Comparison of ENCODE assay signal across 9 cellular contexts in the genomic region with DNA sequence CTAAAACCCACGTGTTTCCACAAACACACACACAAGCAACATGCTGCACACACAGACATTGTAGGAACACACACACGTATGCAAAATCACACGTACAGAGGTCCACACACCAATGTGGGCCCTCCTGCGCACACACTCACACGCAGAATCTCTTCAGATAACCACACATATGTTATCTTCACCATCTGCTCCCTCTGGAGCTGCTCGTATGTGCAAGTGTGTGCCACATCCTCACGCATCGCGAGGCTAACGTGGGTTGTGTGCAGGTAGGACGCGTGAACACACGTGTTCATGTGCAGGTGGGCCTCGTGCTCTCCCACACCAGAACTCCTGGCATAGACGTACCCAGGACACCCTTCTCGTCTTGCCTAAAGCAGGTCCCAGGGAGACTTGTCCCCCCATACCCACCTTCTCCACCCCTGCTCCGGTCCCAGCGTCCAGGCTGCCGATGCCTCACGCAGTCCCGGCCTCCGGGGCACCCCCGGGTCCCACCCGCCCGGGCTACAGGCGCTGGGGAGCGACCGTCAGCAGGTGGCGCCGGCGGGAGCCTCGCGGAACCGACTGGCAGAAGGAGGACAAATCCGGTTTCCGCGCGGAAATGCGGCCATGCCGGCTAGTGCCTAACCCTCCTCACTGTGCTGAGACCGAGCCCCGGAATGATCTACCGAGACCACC. TPM values are rescaled to one million over a fixed set of nuclear protein-coding genes. Genes with fewer than 3 reads are reported as not detected.
A peak's percentile ranks its signal among the peaks of the same experiment; 100 is the strongest.
DNase-seq lines count a peak whose midpoint lies in the region; ATAC-seq and TF ChIP-seq lines count a peak whose summit lies in the region.
"Had no signal": no experiment of that assay in that cellular context is flagged by ENCODE, and none has a peak within 500 bp of the region (broad histone marks: within the 10 kb centered on the region; RNA-seq: fewer than 3 reads in every experiment).

No MANE protein-coding gene starts in this region.

- intact Hi-C loops in transverse colon (cut with DNase I; ENCODE audit: low total_unique reads): no loop called here
- intact Hi-C loops in MCF 10A (cut with micrococcal nuclease): loop anchor here (5.0 kb wide), 1 partner anchor 40 kb away; no protein-coding TSS in a partner anchor

- 41 to 78% methylated on average over 5 to 41 of the region's 43 CpGs for WGBS in transverse colon (ENCODE audit: low coverage in 1 of 2), 2 donors

- H3K4me1 ChIP-seq in transverse colon: peaks cover 0 to 7% (median 2%) of the 10 kb centered on the region in 4 donors

- peaks cover 21% of the 10 kb centered on the region for H3K27me3 Mint-ChIP-seq in osteocyte (ENCODE audit: unreplicated experiment)
- peaks cover 12% of the 10 kb centered on the region for H3K27me3 Mint-ChIP-seq in MCF 10A (ENCODE audit: insufficient read depth, unreplicated experiment)

- in situ Hi-C loops in transverse colon (cut with MboI; ENCODE audit: low pct_ligation_motif_present in 1 of 4, low pct_unique_long_range_greater_than_20kb in 1 of 4, low sequenced_read_pairs in 3 of 4): no loop called here

- H3K4me1 Mint-ChIP-seq in osteocyte (ENCODE audit: unreplicated experiment): peaks cover 2% of the 10 kb centered on the region
- H3K4me1 Mint-ChIP-seq in MCF 10A (ENCODE audit: insufficient read depth, unreplicated experiment): peaks cover 29% of the 10 kb centered on the region

- POLR2A ChIA-PET in MCF 10A (lab: Yijun Ruan, JAX): no interaction called here

- no peak for ATAC-seq in GM21529 (IDR thresholded peaks at IDR 0.05; ENCODE audit: unreplicated experiment)
- no peak for ATAC-seq in HG03025 (IDR thresholded peaks at IDR 0.05; ENCODE audit: low FRiP score, unreplicated experiment)

- no peak for TF ChIP-seq POLR2A in transverse colon (IDR thresholded peaks at IDR 0.05)

- no peak overlapping the region for H3K27ac ChIP-seq in transverse colon

- CTCF ChIA-PET in MCF 10A (lab: Yijun Ruan, JAX): interaction anchor here (0.8 to 1.5 kb wide), 2 partner anchors 17 to 68 kb away, joined by 3 read pairs; no protein-coding TSS in a partner anchor

- H3K27me3 ChIP-seq in GM06990 (replicated peaks; ENCODE audit: control insufficient read depth, insufficient read depth, low read length): no peaks in the 10 kb centered on the region; the same call in 1 of the 2 replicates
- H3K27me3 ChIP-seq in transverse colon: no peaks in the 10 kb centered on the region

- H3K9me3 Mint-ChIP-seq in osteocyte (ENCODE audit: unreplicated experiment) (no peaks in the 10 kb centered on the region), MCF 10A (ENCODE audit: unreplicated experiment) (no peaks in the 10 kb centered on the region)

- no peaks in the 10 kb centered on the region for H3K9me3 ChIP-seq in transverse colon

- TF ChIP-seq CTCF in GM06990 (IDR thresholded peaks at IDR 0.05; ENCODE audit: insufficient read depth, low read length, poor library complexity, severe bottlenecking) (peak; percentile 57), osteocyte (IDR thresholded peaks at IDR 0.05) (peak; percentile 34), transverse colon (IDR thresholded peaks at IDR 0.05) (peak in 3 of 5 experiments; percentile 29 to 41 (median 35)), MCF 10A (IDR thresholded peaks at IDR 0.05; ENCODE audit: unreplicated experiment) (no peak)

- BruUV-seq in MCF 10A (replicated peaks; lab: Mats Ljungman, UMichigan): no TSS peak

- H3K36me3 ChIP-seq in GM06990 (ENCODE audit: control insufficient read depth, insufficient read depth, low read length): no peaks in the 10 kb centered on the region
- no peaks in the 10 kb centered on the region for H3K36me3 ChIP-seq in transverse colon

- H3K4me3 ChIP-seq in GM06990 (replicated peaks; ENCODE audit: low read depth, low read length): no peak overlapping the region
- peak overlapping the region in 1 of 4 donors; percentile 20 for H3K4me3 ChIP-seq in transverse colon

- no peak for TF ChIP-seq EP300 in transverse colon (IDR thresholded peaks at IDR 0.05; ENCODE audit: low read depth)

- H3K36me3 Mint-ChIP-seq in osteocyte (ENCODE audit: unreplicated experiment): no peaks in the 10 kb centered on the region
- no peaks in the 10 kb centered on the region for H3K36me3 Mint-ChIP-seq in MCF 10A (ENCODE audit: insufficient read depth, unreplicated experiment)

- H3K4me3 Mint-ChIP-seq in osteocyte (ENCODE audit: unreplicated experiment) (no peak overlapping the region), MCF 10A (ENCODE audit: unreplicated experiment) (no peak overlapping the region)

- H3K27ac Mint-ChIP-seq in osteocyte (ENCODE audit: unreplicated experiment) (no peak overlapping the region), MCF 10A (ENCODE audit: low read depth, unreplicated experiment) (no peak overlapping the region)

- DNase-seq in GM06990 (ENCODE audit: extremely low read depth, insufficient read length): peak; percentile 45
- peak; percentile 46 for DNase-seq in activated CD4-positive, alpha-beta T cell treated with anti-CD3 and anti-CD28 coated beads for 1 hour
- peak; percentile 65 for DNase-seq in cerebellar cortex (ENCODE audit: low spot score)
- no peak for DNase-seq in osteocyte (ENCODE audit: extremely low spot score, unreplicated experiment)
- DNase-seq in transverse colon: peak; percentile 32
- no peak for DNase-seq in MCF 10A (ENCODE audit: unreplicated experiment)

RNA-seq across cellular contexts. Expression of a gene that starts 10.3 kb away (rescaled TPM):
- 2.7 and 3.8 TPM in 2 replicates for total RNA-seq in osteocyte
- 10 to 100 TPM in 1 of 4 donors, 1 to 10 TPM in 3; 2.6 to 15.3 (median 4.9) TPM for total RNA-seq in transverse colon
- total RNA-seq in MCF 10A (2022): 13.9 and 19.7 TPM in 2 replicates
- total RNA-seq: glomerular endothelial cell had no signal

Comparison
In these comparisons a context has a peak if more than half of its experiments do, and no peak if none do; other contexts are left out.
1. DNase-seq: peak in GM06990 (single experiment), activated CD4-positive, alpha-beta T cell treated with anti-CD3 and anti-CD28 coated beads for 1 hour (single experiment), cerebellar cortex (single experiment) and transverse colon (single experiment); none in osteocyte (single experiment) and MCF 10A (single experiment).